In genomic region chr11:13210424-13210823, GRCh38 we compare ENCODE assay signal across 8 cellular contexts.
DNase-seq lines count a peak whose midpoint lies in the region; ATAC-seq and TF ChIP-seq lines count a peak whose summit lies in the region.

No MANE protein-coding gene starts in this region.

- TF ChIP-seq CTCF in A673 (conservative IDR thresholded peaks at IDR 0.05; ENCODE audit: low read depth, low read length) (peak; percentile 67), GM06990 (IDR thresholded peaks at IDR 0.05; ENCODE audit: insufficient read depth, low read length, poor library complexity, severe bottlenecking) (peak; percentile 49), WI38 (IDR thresholded peaks at IDR 0.05; ENCODE audit: low read depth, low read length) (peak; percentile 49; the same call in 1 of the 2 replicates), fibroblast of villous mesenchyme (IDR thresholded peaks at IDR 0.05; ENCODE audit: insufficient read depth, low read depth, low read length) (peak; percentile 63)

- H3K36me3 Mint-ChIP-seq in activated T-helper 1 cell treated with anti-CD3 and anti-CD28 coated beads, Interleukin-12 subunit alpha, Interleukin-12 subunit beta, Interleukin-2, Interleukin-4 antibody, amounts not matched to agents 30 ng/mL and 10 ng/mL and 1 ng/mL, durations not matched to agents 14 hours and 24 hours and 36 hours (ENCODE audit: low read depth), result no peaks in the 10 kb centered on the region

- no peak overlapping the region for H3K4me3 ChIP-seq in A673 (ENCODE audit: low read depth, low read length, poor library complexity, severe bottlenecking)
- H3K4me3 ChIP-seq in GM06990 (replicated peaks; ENCODE audit: low read depth, low read length), result no peak overlapping the region
- H3K4me3 ChIP-seq in WI38 (ENCODE audit: low read depth, low read length), result no peak overlapping the region
- no peak overlapping the region for H3K4me3 ChIP-seq in fibroblast of villous mesenchyme (ENCODE audit: low read depth, low read length)

- H3K9me3 ChIP-seq in A673 (ENCODE audit: low read depth, low read length, poor library complexity, severe bottlenecking), result no peaks in the 10 kb centered on the region

- H3K4me1 ChIP-seq in A673 (ENCODE audit: insufficient read depth, low read length, poor library complexity, severe bottlenecking), result peaks cover 18% of the 10 kb centered on the region

- H3K27me3 Mint-ChIP-seq in activated T-helper 1 cell treated with anti-CD3 and anti-CD28 coated beads, Interleukin-12 subunit alpha, Interleukin-12 subunit beta, Interleukin-2, Interleukin-4 antibody, amounts not matched to agents 30 ng/mL and 10 ng/mL and 1 ng/mL, durations not matched to agents 14 hours and 24 hours and 36 hours (ENCODE audit: insufficient read depth), result no peaks in the 10 kb centered on the region

- no peaks in the 10 kb centered on the region for H3K27me3 ChIP-seq in A673 (replicated peaks; ENCODE audit: insufficient read depth, low read depth, low read length, poor library complexity)
- no peaks in the 10 kb centered on the region; the same call in 1 of the 2 replicates for H3K27me3 ChIP-seq in GM06990 (replicated peaks; ENCODE audit: control insufficient read depth, insufficient read depth, low read length)

- DNase-seq in A673 (ENCODE audit: low spot score), result peak; percentile 71
- DNase-seq in GM06990 (ENCODE audit: extremely low read depth, insufficient read length), result no peak
- peak; percentile 30 to 36 for DNase-seq in NCI-H187 (lab: John Stamatoyannopoulos, UW)
- DNase-seq in fibroblast of villous mesenchyme (ENCODE audit: low read depth), result peak; percentile 77
- peak in 9 of 10 donors; percentile 39 to 90 (median 71) for DNase-seq in posterior cingulate gyrus
- DNase-seq in activated T-helper 1 cell treated with anti-CD3 and anti-CD28 coated beads, Interleukin-12 subunit alpha, Interleukin-12 subunit beta, Interleukin-2, Interleukin-4 antibody, amounts not matched to agents 30 ng/mL and 10 ng/mL and 1 ng/mL, durations not matched to agents 14 hours and 24 hours and 36 hours (ENCODE audit: low spot score), result no peak

- H3K4me3 Mint-ChIP-seq in activated T-helper 1 cell treated with anti-CD3 and anti-CD28 coated beads, Interleukin-12 subunit alpha, Interleukin-12 subunit beta, Interleukin-2, Interleukin-4 antibody, amounts not matched to agents 30 ng/mL and 10 ng/mL and 1 ng/mL, durations not matched to agents 14 hours and 24 hours and 36 hours, result no peak overlapping the region

- H3K9me3 Mint-ChIP-seq in activated T-helper 1 cell treated with anti-CD3 and anti-CD28 coated beads, Interleukin-12 subunit alpha, Interleukin-12 subunit beta, Interleukin-2, Interleukin-4 antibody, amounts not matched to agents 30 ng/mL and 10 ng/mL and 1 ng/mL, durations not matched to agents 14 hours and 24 hours and 36 hours, result no peaks in the 10 kb centered on the region

- no peak overlapping the region for H3K27ac ChIP-seq in A673 (ENCODE audit: low read depth, low read length, poor library complexity, severe bottlenecking)

- peaks cover 25% of the 10 kb centered on the region for H3K4me1 Mint-ChIP-seq in activated T-helper 1 cell treated with anti-CD3 and anti-CD28 coated beads, Interleukin-12 subunit alpha, Interleukin-12 subunit beta, Interleukin-2, Interleukin-4 antibody, amounts not matched to agents 30 ng/mL and 10 ng/mL and 1 ng/mL, durations not matched to agents 14 hours and 24 hours and 36 hours (ENCODE audit: low read depth)

- no TSS peak for BruUV-seq in A673 (replicated peaks; lab: Mats Ljungman, UMichigan)

- H3K27ac Mint-ChIP-seq in activated T-helper 1 cell treated with anti-CD3 and anti-CD28 coated beads, Interleukin-12 subunit alpha, Interleukin-12 subunit beta, Interleukin-2, Interleukin-4 antibody, amounts not matched to agents 30 ng/mL and 10 ng/mL and 1 ng/mL, durations not matched to agents 14 hours and 24 hours and 36 hours, result no peak overlapping the region

- H3K36me3 ChIP-seq in A673 (ENCODE audit: insufficient read depth, low read length, poor library complexity, severe bottlenecking), result no peaks in the 10 kb centered on the region
- H3K36me3 ChIP-seq in GM06990 (ENCODE audit: control insufficient read depth, insufficient read depth, low read length), result no peaks in the 10 kb centered on the region

- intact Hi-C loops in A673 (cut with micrococcal nuclease; ENCODE audit: unreplicated experiment) (loop anchor here (1.0 to 10.0 kb wide), 3 partner anchors 29 to 125 kb away; partner anchors contain the start of gene BMAL1), posterior cingulate gyrus (cut with DNase I) (loop anchor here (5.0 kb wide), 1 partner anchor 132 kb away; no protein-coding TSS in a partner anchor)
- intact Hi-C loops in activated T-helper 1 cell treated with anti-CD3 and anti-CD28 coated beads, Interleukin-12 subunit alpha, Interleukin-12 subunit beta, Interleukin-2, Interleukin-4 antibody, amounts not matched to agents 30 ng/mL and 10 ng/mL and 1 ng/mL, durations not matched to agents 14 hours and 24 hours and 36 hours (cut with micrococcal nuclease), result loop anchor here (1.0 to 2.0 kb wide), 3 partner anchors 29 to 174 kb away; no protein-coding TSS in a partner anchor

- CTCF ChIA-PET in A673 (lab: Charles Lee), result interaction anchor here (0.6 to 1.8 kb wide), 2 partner anchors 125 to 134 kb away, joined by 3 to 4 read pairs; no protein-coding TSS in a partner anchor

- POLR2A ChIA-PET in A673 (lab: Charles Lee; ENCODE audit: low non-redundant PET), result interaction anchor here (0.6 kb wide), 1 partner anchor 1130 kb away, joined by 14 read pairs; no protein-coding TSS in a partner anchor

- ATAC-seq in HG02623 (IDR thresholded peaks at IDR 0.05; ENCODE audit: unreplicated experiment), result no peak

Comparison
In these comparisons a context has a peak if more than half of its experiments do, and no peak if none do; other contexts are left out.
1. DNase-seq: peak in A673 (single experiment), NCI-H187 (2 of 2), fibroblast of villous mesenchyme (single experiment) and posterior cingulate gyrus (9 of 10); none in GM06990 (single experiment) and activated T-helper 1 cell treated with anti-CD3 and anti-CD28 coated beads, Interleukin-12 subunit alpha, Interleukin-12 subunit beta, Interleukin-2, Interleukin-4 antibody, amounts not matched to agents 30 ng/mL and 10 ng/mL and 1 ng/mL, durations not matched to agents 14 hours and 24 hours and 36 hours (single experiment).
2. Peak in every context shown above with its lines, with median percentiles within 50 percentile points of each other: CTCF ChIP-seq.